ENCODE assay signal across 28 cellular contexts in genomic region chr10:45163315-45163975, GRCh38.
"Had no signal": no experiment of that assay in that cellular context is flagged by ENCODE, and none has a peak within 500 bp of the region (broad histone marks: within the 10 kb centered on the region; RNA-seq: fewer than 3 reads in every experiment).

No MANE protein-coding gene starts in this region.

- H3K27me3 ChIP-seq: stomach, suprapubic skin, testis, thyroid gland, tibial artery, tibial nerve, transverse colon, upper lobe of left lung, upper lobe of right lung, uterus, vagina had no signal

- H3K9me3 ChIP-seq: stomach, suprapubic skin, testis, thoracic aorta, thyroid gland, tibial artery, tibial nerve, transverse colon, upper lobe of left lung, upper lobe of right lung, uterus, vagina had no signal

- H3K4me1 ChIP-seq: stomach, suprapubic skin, testis, thyroid gland, tibial nerve, transverse colon, upper lobe of left lung, upper lobe of right lung, uterus, vagina had no signal

- FAIRE-seq: urothelium cell line had no signal

- H3K27me3 Mint-ChIP-seq: stimulated activated naive CD8-positive, alpha-beta T cell treated with anti-CD3 and anti-CD28 coated beads, Interleukin-15, amount 100 ng/mL, for 72 hours; type B pancreatic cell had no signal

- H3K9me3 Mint-ChIP-seq: stimulated activated effector memory CD8-positive, alpha-beta T cell treated with anti-CD3 and anti-CD28 coated beads, Interleukin-12 subunit alpha, Interleukin-12 subunit beta, amount 100 ng/mL, for 72 hours; stimulated activated naive CD8-positive, alpha-beta T cell treated with anti-CD3 and anti-CD28 coated beads, Interleukin-15, amount 100 ng/mL, for 72 hours; stimulated activated naive CD8-positive, alpha-beta T cell treated with anti-CD3 and anti-CD28 coated beads, Interleukin-15, Interleukin-2, amounts not matched to agents 100 ng/mL and 50 ng/mL, for 24 hours; type B pancreatic cell had no signal

- H3K4me1 Mint-ChIP-seq: stimulated activated effector memory CD8-positive, alpha-beta T cell treated with anti-CD3 and anti-CD28 coated beads, Interleukin-12 subunit alpha, Interleukin-12 subunit beta, amount 100 ng/mL, for 72 hours; stimulated activated naive CD8-positive, alpha-beta T cell treated with anti-CD3 and anti-CD28 coated beads, Interleukin-15, amount 100 ng/mL, for 72 hours had no signal

- H3K4me3 Mint-ChIP-seq: stimulated activated effector memory CD8-positive, alpha-beta T cell treated with anti-CD3 and anti-CD28 coated beads, Interleukin-12 subunit alpha, Interleukin-12 subunit beta, amount 100 ng/mL, for 72 hours; stimulated activated naive CD8-positive, alpha-beta T cell treated with anti-CD3 and anti-CD28 coated beads, Interleukin-15, amount 100 ng/mL, for 72 hours; stimulated activated naive CD8-positive, alpha-beta T cell treated with anti-CD3 and anti-CD28 coated beads, Interleukin-15, Interleukin-2, amounts not matched to agents 100 ng/mL and 50 ng/mL, for 24 hours; type B pancreatic cell had no signal

- H3K36me3 ChIP-seq: stomach, suprapubic skin, thoracic aorta, thyroid gland, tibial artery, tibial nerve, transverse colon, upper lobe of left lung, upper lobe of right lung, uterus, vagina had no signal

- DNase-seq: stimulated activated CD4-positive, alpha-beta T cell treated with anti-CD3 and anti-CD28 coated beads, Interleukin-2, amount 100 ng/mL, for 24 hours; stimulated activated CD4-positive, alpha-beta T cell treated with anti-CD3 and anti-CD28 coated beads, Interleukin-2, amount 100 ng/mL, for 48 hours; stimulated activated CD4-positive, alpha-beta T cell treated with anti-CD3 and anti-CD28 coated beads, Interleukin-4, amount 100 ng/mL, for 1 hour; stimulated activated CD4-positive, alpha-beta T cell treated with anti-CD3 and anti-CD28 coated beads, Interleukin-4, amount 100 ng/mL, for 24 hours; stimulated activated CD4-positive, alpha-beta T cell treated with anti-CD3 and anti-CD28 coated beads, Interleukin-4, amount 100 ng/mL, for 4 hours; stimulated activated CD8-positive, alpha-beta memory T cell treated with anti-CD3 and anti-CD28 coated beads, Interleukin-4, amount 100 ng/mL, for 48 hours; stimulated activated naive CD4-positive, alpha-beta T cell; stimulated activated naive CD4-positive, alpha-beta T cell treated with Interleukin-2 at 50 U/mL for 16 hours; stimulated activated naive CD8-positive, alpha-beta T cell treated with anti-CD3 and anti-CD28 coated beads, Interleukin-15, amount 100 ng/mL, for 72 hours; stimulated activated naive CD8-positive, alpha-beta T cell treated with anti-CD3 and anti-CD28 coated beads, Interleukin-15, Interleukin-2, amounts not matched to agents 100 U/mL and 50 U/mL, for 24 hours; stomach; substantia nigra; testis; thyroid gland; tibial artery; transverse colon; trophoblast cell; upper lobe of left lung; upper lobe of right lung; uterus had no signal

- H3K36me3 Mint-ChIP-seq: stimulated activated effector memory CD8-positive, alpha-beta T cell treated with anti-CD3 and anti-CD28 coated beads, Interleukin-12 subunit alpha, Interleukin-12 subunit beta, amount 100 ng/mL, for 72 hours; type B pancreatic cell had no signal

- H3K27ac Mint-ChIP-seq: stimulated activated effector memory CD8-positive, alpha-beta T cell treated with anti-CD3 and anti-CD28 coated beads, Interleukin-12 subunit alpha, Interleukin-12 subunit beta, amount 100 ng/mL, for 72 hours; stimulated activated naive CD8-positive, alpha-beta T cell treated with anti-CD3 and anti-CD28 coated beads, Interleukin-15, amount 100 ng/mL, for 72 hours; stimulated activated naive CD8-positive, alpha-beta T cell treated with anti-CD3 and anti-CD28 coated beads, Interleukin-15, Interleukin-2, amounts not matched to agents 100 ng/mL and 50 ng/mL, for 24 hours; type B pancreatic cell had no signal

- H3K27ac ChIP-seq: stomach, suprapubic skin, testis, thyroid gland, tibial artery, tibial nerve, transverse colon, upper lobe of left lung, upper lobe of right lung, uterus, vagina had no signal

- ATAC-seq: stimulated activated effector memory CD8-positive, alpha-beta T cell treated with anti-CD3 and anti-CD28 coated beads, Interleukin-12 subunit alpha, Interleukin-12 subunit beta, amount 100 ng/mL, for 72 hours; stimulated activated naive CD8-positive, alpha-beta T cell treated with anti-CD3 and anti-CD28 coated beads, Interleukin-15, amount 100 ng/mL, for 72 hours; stimulated activated naive CD8-positive, alpha-beta T cell treated with anti-CD3 and anti-CD28 coated beads, Interleukin-15, Interleukin-2, amounts not matched to agents 100 U/mL and 50 U/mL, for 24 hours; upper lobe of right lung had no signal

- H3K4me3 ChIP-seq: stomach, suprapubic skin, testis, thoracic aorta, thyroid gland, tibial artery, tibial nerve, transverse colon, upper lobe of left lung, upper lobe of right lung, uterus, vagina had no signal
